Comparison of ENCODE assay signal across 9 cellular contexts in the genomic region with DNA sequence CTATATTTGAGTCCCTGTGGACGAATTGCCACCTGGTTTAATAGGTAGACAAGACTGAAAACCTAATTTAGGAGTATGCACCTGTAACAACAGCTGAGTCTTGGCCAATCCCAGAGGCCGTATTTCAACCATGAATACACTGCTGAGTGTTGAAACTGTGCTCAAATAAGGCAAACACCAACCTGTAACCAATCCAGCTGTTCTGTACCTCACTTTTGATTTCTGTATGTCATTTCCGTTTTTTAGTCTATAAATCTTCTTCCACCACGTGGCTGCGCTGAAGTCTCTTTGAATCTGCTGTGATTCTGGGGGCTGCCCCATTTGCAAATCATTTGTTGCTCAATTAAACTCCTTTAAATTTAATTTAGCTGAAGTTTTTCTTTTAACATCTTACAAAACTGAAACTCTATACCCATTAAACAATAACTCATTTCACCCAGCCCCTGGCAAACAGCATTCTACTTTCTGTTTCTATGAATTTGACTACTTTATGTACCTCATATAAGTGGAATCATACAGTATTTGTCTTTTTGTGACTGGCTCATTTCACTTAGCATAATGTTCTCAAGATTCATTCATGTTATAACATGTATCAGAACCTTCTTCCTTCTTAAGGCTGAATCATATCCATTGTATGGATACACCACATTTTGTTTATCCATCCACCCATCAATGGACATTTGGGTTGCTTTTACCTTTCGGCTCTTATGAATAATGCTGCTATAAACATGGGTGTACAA. TPM values are rescaled to one million over a fixed set of nuclear protein-coding genes. Genes with fewer than 3 reads are reported as not detected.
DNase-seq lines count a peak whose midpoint lies in the region; ATAC-seq, FAIRE-seq and TF ChIP-seq lines count a peak whose summit lies in the region.
"Had no signal": no experiment of that assay in that cellular context is flagged by ENCODE, and none has a peak within 500 bp of the region (broad histone marks: within the 10 kb centered on the region; RNA-seq: fewer than 3 reads in every experiment).

No MANE protein-coding gene starts in this region.

- no peak for TF ChIP-seq CTCF in WTC11 (IDR thresholded peaks at IDR 0.05)

- DNase-seq in activated CD8-positive, alpha-beta memory T cell treated with anti-CD3 and anti-CD28 coated beads, Interleukin-2, amount 50 U/mL, for 4 hours = peak; percentile 19
- no peak for DNase-seq in activated CD8-positive, alpha-beta memory T cell treated with anti-CD3 and anti-CD28 coated beads for 24 hours
- peak; percentile 31 to 41 for DNase-seq in activated T-cell treated with anti-CD3 and anti-CD28 coated beads, Interleukin-2, amount 50 U/mL, for 72 hours
- DNase-seq in stimulated activated naive CD4-positive, alpha-beta T cell treated with Interleukin-2 at 50 U/mL for 16 hours (lab: John Stamatoyannopoulos, UW) = peak; percentile 5
- DNase-seq in globus pallidus (ENCODE audit: low spot score) (no peak), WTC11 (ENCODE audit: low spot score) (no peak), urothelium cell line (ENCODE audit: low spot score) (no peak)
- DNase-seq: H7 had no signal

- CTCF ChIA-PET in WTC11 (lab: Charles Lee) = no interaction called here

- peak overlapping the region; percentile 57 to 86 for H3K4me3 Mint-ChIP-seq in activated T-cell treated with anti-CD3 and anti-CD28 coated beads, Interleukin-2, amount 50 U/mL, for 72 hours
- H3K4me3 Mint-ChIP-seq in WTC11 = no peak overlapping the region

- H3K27ac Mint-ChIP-seq in activated T-cell treated with anti-CD3 and anti-CD28 coated beads, Interleukin-2, amount 50 U/mL, for 72 hours = peak overlapping the region; percentile 87
- H3K27ac Mint-ChIP-seq in WTC11 = no peak overlapping the region

- H3K27me3 Mint-ChIP-seq in activated T-cell treated with anti-CD3 and anti-CD28 coated beads, Interleukin-2, amount 50 U/mL, for 72 hours (ENCODE audit: low read depth) = no peaks in the 10 kb centered on the region
- H3K27me3 Mint-ChIP-seq in WTC11 (ENCODE audit: low read depth) = no peaks in the 10 kb centered on the region

- H3K4me1 Mint-ChIP-seq in activated T-cell treated with anti-CD3 and anti-CD28 coated beads, Interleukin-2, amount 50 U/mL, for 72 hours (ENCODE audit: low read depth) = peaks cover 23% of the 10 kb centered on the region
- no peaks in the 10 kb centered on the region for H3K4me1 Mint-ChIP-seq in WTC11

- POLR2A ChIA-PET in WTC11 (lab: Charles Lee) = no interaction called here

- no peaks in the 10 kb centered on the region for H3K36me3 Mint-ChIP-seq in activated T-cell treated with anti-CD3 and anti-CD28 coated beads, Interleukin-2, amount 50 U/mL, for 72 hours (ENCODE audit: insufficient read depth in 2 of 2)
- H3K36me3 Mint-ChIP-seq in WTC11 = no peaks in the 10 kb centered on the region

- ATAC-seq in HG03066 (IDR thresholded peaks at IDR 0.05; ENCODE audit: low read depth, unreplicated experiment) = peak; percentile 69
- peak; percentile 83 to 87 for ATAC-seq in activated T-cell treated with anti-CD3 and anti-CD28 coated beads, Interleukin-2, amount 50 U/mL, for 72 hours (replicated peaks in 1 of 2)
- no peak for ATAC-seq in WTC11

- no peaks in the 10 kb centered on the region for H3K9me3 Mint-ChIP-seq in activated T-cell treated with anti-CD3 and anti-CD28 coated beads, Interleukin-2, amount 50 U/mL, for 72 hours
- no peaks in the 10 kb centered on the region for H3K9me3 Mint-ChIP-seq in WTC11

- no peak for FAIRE-seq in urothelium cell line (lab: Jason Lieb, UNC)

TF ChIP-seq in WTC11, 78 proteins besides CTCF, POLR2A, EP300 and RAD21:
- TF ChIP-seq ZNF423 (CRISPR knock-in tag; IDR thresholded peaks at IDR 0.05) = no peak
- TF ChIP-seq, protein P1, sequence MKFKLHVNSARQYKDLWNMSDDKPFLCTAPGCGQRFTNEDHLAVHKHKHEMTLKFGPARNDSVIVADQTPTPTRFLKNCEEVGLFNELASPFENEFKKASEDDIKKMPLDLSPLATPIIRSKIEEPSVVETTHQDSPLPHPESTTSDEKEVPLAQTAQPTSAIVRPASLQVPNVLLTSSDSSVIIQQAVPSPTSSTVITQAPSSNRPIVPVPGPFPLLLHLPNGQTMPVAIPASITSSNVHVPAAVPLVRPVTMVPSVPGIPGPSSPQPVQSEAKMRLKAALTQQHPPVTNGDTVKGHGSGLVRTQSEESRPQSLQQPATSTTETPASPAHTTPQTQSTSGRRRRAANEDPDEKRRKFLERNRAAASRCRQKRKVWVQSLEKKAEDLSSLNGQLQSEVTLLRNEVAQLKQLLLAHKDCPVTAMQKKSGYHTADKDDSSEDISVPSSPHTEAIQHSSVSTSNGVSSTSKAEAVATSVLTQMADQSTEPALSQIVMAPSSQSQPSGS (CRISPR knock-in tag; IDR thresholded peaks at IDR 0.05; ENCODE audit: borderline replicate concordance, low read depth) = no peak
- no peak for TF ChIP-seq FOXP1 (CRISPR knock-in tag; IDR thresholded peaks at IDR 0.05; ENCODE audit: borderline replicate concordance)
- TF ChIP-seq SMAD4 (CRISPR knock-in tag; IDR thresholded peaks at IDR 0.05) = no peak
- no peak for TF ChIP-seq E2F1 (CRISPR knock-in tag; IDR thresholded peaks at IDR 0.05)
- no peak for TF ChIP-seq FOXP4 (CRISPR knock-in tag; IDR thresholded peaks at IDR 0.05)
- TF ChIP-seq ATF1 (CRISPR knock-in tag; IDR thresholded peaks at IDR 0.05) = no peak
- no peak for TF ChIP-seq JUN (CRISPR knock-in tag; IDR thresholded peaks at IDR 0.05)
- TF ChIP-seq, protein P2, sequence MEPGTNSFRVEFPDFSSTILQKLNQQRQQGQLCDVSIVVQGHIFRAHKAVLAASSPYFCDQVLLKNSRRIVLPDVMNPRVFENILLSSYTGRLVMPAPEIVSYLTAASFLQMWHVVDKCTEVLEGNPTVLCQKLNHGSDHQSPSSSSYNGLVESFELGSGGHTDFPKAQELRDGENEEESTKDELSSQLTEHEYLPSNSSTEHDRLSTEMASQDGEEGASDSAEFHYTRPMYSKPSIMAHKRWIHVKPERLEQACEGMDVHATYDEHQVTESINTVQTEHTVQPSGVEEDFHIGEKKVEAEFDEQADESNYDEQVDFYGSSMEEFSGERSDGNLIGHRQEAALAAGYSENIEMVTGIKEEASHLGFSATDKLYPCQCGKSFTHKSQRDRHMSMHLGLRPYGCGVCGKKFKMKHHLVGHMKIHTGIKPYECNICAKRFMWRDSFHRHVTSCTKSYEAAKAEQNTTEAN (CRISPR knock-in tag; IDR thresholded peaks at IDR 0.05) = no peak
- no peak for TF ChIP-seq SMAD3 (CRISPR knock-in tag; IDR thresholded peaks at IDR 0.05; ENCODE audit: borderline replicate concordance)
- no peak for TF ChIP-seq IRF1 (CRISPR knock-in tag; IDR thresholded peaks at IDR 0.05)
- TF ChIP-seq CBFB (CRISPR knock-in tag; IDR thresholded peaks at IDR 0.05; ENCODE audit: low read depth) = no peak

RNA-seq across cellular contexts. Expression of gene YPEL5, which starts 7.5 kb away (rescaled TPM):
- total RNA-seq in activated T-cell treated with anti-CD3 and anti-CD28 coated beads, Interleukin-2, amount 50 U/mL, for 72 hours = 10 to 100 TPM; 93.3 to 94.3 TPM
- 25.3 to 27.3 TPM (median 26.5 TPM) in 3 replicates for total RNA-seq in WTC11 (2021)

Comparison
In these comparisons a context has a peak if more than half of its experiments do, and no peak if none do; other contexts are left out.
1. DNase-seq: peak in activated CD8-positive, alpha-beta memory T cell treated with anti-CD3 and anti-CD28 coated beads, Interleukin-2, amount 50 U/mL, for 4 hours (single experiment), activated T-cell treated with anti-CD3 and anti-CD28 coated beads, Interleukin-2, amount 50 U/mL, for 72 hours (2 of 2) and stimulated activated naive CD4-positive, alpha-beta T cell treated with Interleukin-2 at 50 U/mL for 16 hours (single experiment); none in activated CD8-positive, alpha-beta memory T cell treated with anti-CD3 and anti-CD28 coated beads for 24 hours (single experiment), globus pallidus (single experiment), WTC11 (single experiment) and urothelium cell line (single experiment).